1 cellular context compared by ENCODE assay signal in the genomic region with DNA sequence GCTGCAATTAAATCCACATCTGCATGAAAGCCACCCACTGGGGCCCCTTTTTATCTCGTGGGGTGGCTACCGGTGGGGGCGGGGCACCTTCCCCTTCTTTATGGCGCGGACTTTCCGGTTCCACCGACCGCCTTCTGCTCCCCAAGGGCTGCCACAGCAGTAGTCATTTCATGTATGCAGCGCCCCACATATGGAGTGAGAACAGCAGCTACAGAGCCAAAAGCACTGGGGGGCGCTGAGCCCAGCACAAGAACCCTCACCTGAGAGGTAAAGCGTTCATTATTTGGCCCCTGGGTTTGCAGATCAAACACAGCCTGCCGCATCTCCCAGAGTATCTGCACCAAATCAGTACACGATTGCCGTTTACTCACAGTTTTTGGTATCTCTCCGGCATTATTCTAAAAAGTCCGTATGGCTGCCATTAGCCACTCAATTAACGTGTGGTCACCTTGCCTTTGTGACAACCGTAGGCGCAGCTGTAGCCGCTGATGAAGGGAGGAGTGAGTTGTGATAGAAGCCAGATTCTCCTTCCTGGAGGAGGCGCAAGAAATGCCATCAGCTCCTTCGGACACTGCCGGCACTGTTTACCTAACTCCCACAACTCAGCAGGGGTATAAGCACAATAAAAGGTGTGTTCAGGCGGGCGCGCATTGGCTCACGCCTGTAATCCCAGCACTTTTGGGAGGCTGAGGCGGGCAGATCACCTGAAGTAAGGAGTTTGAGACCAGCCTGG.
TF ChIP-seq lines count a peak whose summit lies in the region.

No MANE protein-coding gene starts in this region.

TF ChIP-seq in HCT116, 20 proteins besides CTCF, POLR2A, EP300 and RAD21 (continued from another document):
- TF ChIP-seq, protein P1, sequence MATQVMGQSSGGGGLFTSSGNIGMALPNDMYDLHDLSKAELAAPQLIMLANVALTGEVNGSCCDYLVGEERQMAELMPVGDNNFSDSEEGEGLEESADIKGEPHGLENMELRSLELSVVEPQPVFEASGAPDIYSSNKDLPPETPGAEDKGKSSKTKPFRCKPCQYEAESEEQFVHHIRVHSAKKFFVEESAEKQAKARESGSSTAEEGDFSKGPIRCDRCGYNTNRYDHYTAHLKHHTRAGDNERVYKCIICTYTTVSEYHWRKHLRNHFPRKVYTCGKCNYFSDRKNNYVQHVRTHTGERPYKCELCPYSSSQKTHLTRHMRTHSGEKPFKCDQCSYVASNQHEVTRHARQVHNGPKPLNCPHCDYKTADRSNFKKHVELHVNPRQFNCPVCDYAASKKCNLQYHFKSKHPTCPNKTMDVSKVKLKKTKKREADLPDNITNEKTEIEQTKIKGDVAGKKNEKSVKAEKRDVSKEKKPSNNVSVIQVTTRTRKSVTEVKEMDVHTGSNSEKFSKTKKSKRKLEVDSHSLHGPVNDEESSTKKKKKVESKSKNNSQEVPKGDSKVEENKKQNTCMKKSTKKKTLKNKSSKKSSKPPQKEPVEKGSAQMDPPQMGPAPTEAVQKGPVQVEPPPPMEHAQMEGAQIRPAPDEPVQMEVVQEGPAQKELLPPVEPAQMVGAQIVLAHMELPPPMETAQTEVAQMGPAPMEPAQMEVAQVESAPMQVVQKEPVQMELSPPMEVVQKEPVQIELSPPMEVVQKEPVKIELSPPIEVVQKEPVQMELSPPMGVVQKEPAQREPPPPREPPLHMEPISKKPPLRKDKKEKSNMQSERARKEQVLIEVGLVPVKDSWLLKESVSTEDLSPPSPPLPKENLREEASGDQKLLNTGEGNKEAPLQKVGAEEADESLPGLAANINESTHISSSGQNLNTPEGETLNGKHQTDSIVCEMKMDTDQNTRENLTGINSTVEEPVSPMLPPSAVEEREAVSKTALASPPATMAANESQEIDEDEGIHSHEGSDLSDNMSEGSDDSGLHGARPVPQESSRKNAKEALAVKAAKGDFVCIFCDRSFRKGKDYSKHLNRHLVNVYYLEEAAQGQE (IDR thresholded peaks at IDR 0.05; ENCODE audit: low read depth) = no peak
- TF ChIP-seq YY1 (IDR thresholded peaks at IDR 0.05; ENCODE audit: extremely low read depth, insufficient replicate concordance, low read depth, low read length) = no peak
- TF ChIP-seq SRF (IDR thresholded peaks at IDR 0.05; ENCODE audit: low read depth) = no peak
- no peak for TF ChIP-seq POLR2AphosphoS5 (IDR thresholded peaks at IDR 0.05; ENCODE audit: low read depth, low read length)
